Comparison of ENCODE assay signal across 1 cellular context in the genomic region with DNA sequence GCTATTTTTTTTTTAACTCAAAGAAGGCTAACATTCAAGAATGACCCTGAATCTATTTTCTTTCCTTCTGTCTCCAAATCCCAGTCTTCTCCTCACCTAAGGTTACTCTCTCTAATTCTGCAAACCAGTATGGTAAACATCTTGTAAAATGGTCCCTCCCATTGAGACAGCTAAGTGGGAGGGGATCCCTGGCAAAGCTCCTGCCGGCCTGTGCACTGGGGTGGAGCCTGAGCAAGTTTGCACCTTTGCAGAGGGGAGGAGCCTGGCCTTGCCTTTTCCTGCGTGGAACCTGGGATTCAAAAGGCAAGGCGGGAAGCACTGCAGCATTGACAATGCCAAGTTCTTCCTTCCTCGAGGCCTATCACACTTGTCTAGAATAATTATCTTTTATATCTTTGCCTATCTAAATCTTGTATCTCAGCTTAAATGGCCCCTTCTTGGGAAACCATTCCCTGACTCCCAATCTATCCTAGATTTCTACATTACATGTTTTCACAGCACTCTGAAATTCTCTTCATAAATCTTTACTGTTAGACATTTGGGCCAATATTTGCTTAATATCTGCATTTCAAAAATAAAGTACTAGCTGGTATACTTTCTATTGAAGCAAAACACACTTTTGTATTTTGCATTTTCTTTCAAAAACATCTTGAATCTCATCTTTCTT.
TF ChIP-seq lines count a peak whose summit lies in the region.

No MANE protein-coding gene starts in this region.

TF ChIP-seq in HepG2, 621 proteins besides CTCF, POLR2A, EP300 and RAD21:
- TF ChIP-seq SIN3B (IDR thresholded peaks at IDR 0.05; ENCODE audit: low read length) (no peak), ZNF326 (CRISPR knock-in tag; IDR thresholded peaks at IDR 0.05; ENCODE audit: borderline replicate concordance) (no peak), ATF7 (IDR thresholded peaks at IDR 0.05) (no peak), ATF7 (CRISPR knock-in tag; IDR thresholded peaks at IDR 0.05) (no peak)
- TF ChIP-seq, protein P1, sequence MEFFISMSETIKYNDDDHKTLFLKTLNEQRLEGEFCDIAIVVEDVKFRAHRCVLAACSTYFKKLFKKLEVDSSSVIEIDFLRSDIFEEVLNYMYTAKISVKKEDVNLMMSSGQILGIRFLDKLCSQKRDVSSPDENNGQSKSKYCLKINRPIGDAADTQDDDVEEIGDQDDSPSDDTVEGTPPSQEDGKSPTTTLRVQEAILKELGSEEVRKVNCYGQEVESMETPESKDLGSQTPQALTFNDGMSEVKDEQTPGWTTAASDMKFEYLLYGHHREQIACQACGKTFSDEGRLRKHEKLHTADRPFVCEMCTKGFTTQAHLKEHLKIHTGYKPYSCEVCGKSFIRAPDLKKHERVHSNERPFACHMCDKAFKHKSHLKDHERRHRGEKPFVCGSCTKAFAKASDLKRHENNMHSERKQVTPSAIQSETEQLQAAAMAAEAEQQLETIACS (CRISPR knock-in tag; IDR thresholded peaks at IDR 0.05) = no peak
TF ChIP-seq in HepG2: peak in this region for 0.
